ENCODE assay signal across 10 cellular contexts in the genomic region with DNA sequence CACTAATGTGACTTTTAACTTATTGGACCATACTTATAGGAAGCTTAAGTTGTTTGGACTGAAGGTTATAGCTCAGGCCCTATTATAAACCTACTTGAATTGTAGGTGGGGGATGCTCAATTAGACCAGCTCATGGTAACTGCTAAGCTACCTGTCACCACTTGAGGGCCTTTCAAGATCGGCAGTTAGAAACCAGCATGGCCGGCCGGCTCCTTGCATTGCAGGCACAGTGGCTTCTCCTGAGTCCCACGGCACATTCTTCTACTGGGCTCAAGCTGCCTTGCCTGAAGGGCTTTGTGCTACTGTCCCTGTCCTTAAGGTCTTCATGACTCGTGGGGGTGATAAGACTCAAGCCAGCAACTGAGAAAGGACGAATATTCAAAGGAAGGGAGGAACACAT.
DNase-seq lines count a peak whose midpoint lies in the region; ATAC-seq and TF ChIP-seq lines count a peak whose summit lies in the region.
"Had no signal": no experiment of that assay in that cellular context is flagged by ENCODE, and none has a peak within 500 bp of the region (broad histone marks: within the 10 kb centered on the region; RNA-seq: fewer than 3 reads in every experiment).

No MANE protein-coding gene starts in this region.

- H3K27me3 Mint-ChIP-seq in mesothelial cell of epicardium (ENCODE audit: low read depth): no peaks in the 10 kb centered on the region

- H3K4me1 Mint-ChIP-seq in mesothelial cell of epicardium: peaks cover 39% of the 10 kb centered on the region

- H3K4me3 ChIP-seq in LNCaP clone FGC (ENCODE audit: low read depth, low read length): no peak overlapping the region

- TF ChIP-seq CTCF in LNCaP clone FGC (IDR thresholded peaks at IDR 0.05; ENCODE audit: control insufficient read depth, extremely low read depth, insufficient read depth) (peak; percentile 56), mesothelial cell of epicardium (IDR thresholded peaks at IDR 0.05; ENCODE audit: unreplicated experiment) (peak; percentile 23)

- no peak for ATAC-seq in GM18909 (IDR thresholded peaks at IDR 0.05; ENCODE audit: poor library complexity, unreplicated experiment)

- peaks cover 36% of the 10 kb centered on the region for H3K9me3 Mint-ChIP-seq in mesothelial cell of epicardium

- DNase-seq in ELR (ENCODE audit: low read depth): peak; percentile 42
- DNase-seq in LNCaP clone FGC (ENCODE audit: low read depth): no peak
- peak; percentile 73 for DNase-seq in dermis blood vessel endothelial cell
- DNase-seq in mesothelial cell of epicardium (ENCODE audit: low spot score in 2 of 2, unreplicated experiment in 2 of 2): no peak
- no peak for DNase-seq in NCI-H2029 treated with DMSO at 0.1 percent for 48 hours (lab: John Stamatoyannopoulos, UW)
- DNase-seq in cerebellar nuclear complex (lab: John Stamatoyannopoulos, UW): no peak
- no peak for DNase-seq in occipital lobe (lab: John Stamatoyannopoulos, UW)
- DNase-seq: activated CD4-positive, alpha-beta T cell treated with anti-CD3 and anti-CD28 coated beads, Interleukin-2, amount 50 U/mL, for 1 hour; central memory CD4-positive, alpha-beta T cell had no signal

- no peak overlapping the region for H3K27ac Mint-ChIP-seq in mesothelial cell of epicardium

- no peak overlapping the region for H3K4me3 Mint-ChIP-seq in mesothelial cell of epicardium

- peaks cover 39% of the 10 kb centered on the region for H3K36me3 Mint-ChIP-seq in mesothelial cell of epicardium

Comparison
In these comparisons a context has a peak if more than half of its experiments do, and no peak if none do; other contexts are left out.
1. DNase-seq: peak in ELR (single experiment) and dermis blood vessel endothelial cell (single experiment); none in LNCaP clone FGC (single experiment), mesothelial cell of epicardium (0 of 2), NCI-H2029 treated with DMSO at 0.1 percent for 48 hours (single experiment), cerebellar nuclear complex (0 of 2) and occipital lobe (single experiment).